Comparison of ENCODE assay signal across 1 cellular context in genomic region chr1:7704214-7705047, GRCh38.
A peak's percentile ranks its signal among the peaks of the same experiment; 100 is the strongest.
TF ChIP-seq lines count a peak whose summit lies in the region.

No MANE protein-coding gene starts in this region.

TF ChIP-seq in HepG2, 621 proteins besides CTCF, POLR2A, EP300 and RAD21 (continued from another document and continues in another):
- TF ChIP-seq ZNF318 (CRISPR knock-in tag; IDR thresholded peaks at IDR 0.05) (no peak), DRAP1 (CRISPR knock-in tag; IDR thresholded peaks at IDR 0.05) (0 out of 2 replicates have a peak, but pooled peaks have one; percentile 36), ZNF337 (CRISPR knock-in tag; IDR thresholded peaks at IDR 0.05; ENCODE audit: borderline replicate concordance, low read depth) (no peak), SIX4 (CRISPR knock-in tag; IDR thresholded peaks at IDR 0.05) (no peak), ZNF530 (CRISPR knock-in tag; IDR thresholded peaks at IDR 0.05; ENCODE audit: low read depth) (no peak), TBL1XR1 (IDR thresholded peaks at IDR 0.05; ENCODE audit: borderline replicate concordance, low read length, partially characterized antibody) (no peak), RFX3 (CRISPR knock-in tag; IDR thresholded peaks at IDR 0.05) (no peak), ELF3 (CRISPR knock-in tag; IDR thresholded peaks at IDR 0.05) (no peak), BRD4 (CRISPR knock-in tag; IDR thresholded peaks at IDR 0.05) (no peak), ARID4A (CRISPR knock-in tag; IDR thresholded peaks at IDR 0.05; ENCODE audit: borderline replicate concordance) (peak; percentile 54; the same call in 1 of the 2 replicates), ZBTB43 (CRISPR knock-in tag; conservative IDR thresholded peaks at IDR 0.05) (no peak), CREBL2 (CRISPR knock-in tag; IDR thresholded peaks at IDR 0.05; ENCODE audit: borderline replicate concordance) (no peak), ZNF276 (CRISPR knock-in tag; IDR thresholded peaks at IDR 0.05; ENCODE audit: low read depth) (no peak), RFXAP (CRISPR knock-in tag; IDR thresholded peaks at IDR 0.05; ENCODE audit: borderline replicate concordance) (peak; percentile 99), MYC (CRISPR knock-in tag; IDR thresholded peaks at IDR 0.05; ENCODE audit: borderline replicate concordance) (no peak), ATF1 (CRISPR knock-in tag; IDR thresholded peaks at IDR 0.05) (no peak), ZNF510 (CRISPR knock-in tag; IDR thresholded peaks at IDR 0.05; ENCODE audit: low read depth) (no peak), SNAPC5 (CRISPR knock-in tag; IDR thresholded peaks at IDR 0.05; ENCODE audit: borderline replicate concordance) (no peak), SP4 (CRISPR knock-in tag; IDR thresholded peaks at IDR 0.05) (peak; percentile 81), POLR2G (IDR thresholded peaks at IDR 0.05; ENCODE audit: low read depth, low read length) (peak; percentile 43; the same call in 1 of the 2 replicates), ZMYM3 (CRISPR knock-in tag; IDR thresholded peaks at IDR 0.05) (no peak), ATF7-NPFF (CRISPR knock-in tag; IDR thresholded peaks at IDR 0.05; ENCODE audit: low read depth) (0 out of 2 replicates have a peak, but pooled peaks have one; percentile 23), ZNF549 (CRISPR knock-in tag; IDR thresholded peaks at IDR 0.05) (no peak), ZNF10 (CRISPR knock-in tag; IDR thresholded peaks at IDR 0.05; ENCODE audit: borderline replicate concordance, low read depth) (no peak), RFX5 (IDR thresholded peaks at IDR 0.05; ENCODE audit: low read depth, low read length) (peak; percentile 99), FOXA1 (IDR thresholded peaks at IDR 0.05) (no peak), FOXA1 (CRISPR knock-in tag; IDR thresholded peaks at IDR 0.05) (no peak), AGO1 (IDR thresholded peaks at IDR 0.05; ENCODE audit: low read depth, low read length, poor library complexity, severe bottlenecking) (no peak), ZUFSP (CRISPR knock-in tag; IDR thresholded peaks at IDR 0.05; ENCODE audit: borderline replicate concordance) (no peak), ZHX1 (CRISPR knock-in tag; IDR thresholded peaks at IDR 0.05; ENCODE audit: low read depth) (no peak), ATF7 (IDR thresholded peaks at IDR 0.05) (0 out of 2 replicates have a peak, but pooled peaks have one; percentile 22), ATF7 (CRISPR knock-in tag; IDR thresholded peaks at IDR 0.05) (peak; percentile 85; the same call in 1 of the 2 replicates), SKIL (CRISPR knock-in tag; IDR thresholded peaks at IDR 0.05; ENCODE audit: borderline replicate concordance) (no peak)
